In the genomic region with DNA sequence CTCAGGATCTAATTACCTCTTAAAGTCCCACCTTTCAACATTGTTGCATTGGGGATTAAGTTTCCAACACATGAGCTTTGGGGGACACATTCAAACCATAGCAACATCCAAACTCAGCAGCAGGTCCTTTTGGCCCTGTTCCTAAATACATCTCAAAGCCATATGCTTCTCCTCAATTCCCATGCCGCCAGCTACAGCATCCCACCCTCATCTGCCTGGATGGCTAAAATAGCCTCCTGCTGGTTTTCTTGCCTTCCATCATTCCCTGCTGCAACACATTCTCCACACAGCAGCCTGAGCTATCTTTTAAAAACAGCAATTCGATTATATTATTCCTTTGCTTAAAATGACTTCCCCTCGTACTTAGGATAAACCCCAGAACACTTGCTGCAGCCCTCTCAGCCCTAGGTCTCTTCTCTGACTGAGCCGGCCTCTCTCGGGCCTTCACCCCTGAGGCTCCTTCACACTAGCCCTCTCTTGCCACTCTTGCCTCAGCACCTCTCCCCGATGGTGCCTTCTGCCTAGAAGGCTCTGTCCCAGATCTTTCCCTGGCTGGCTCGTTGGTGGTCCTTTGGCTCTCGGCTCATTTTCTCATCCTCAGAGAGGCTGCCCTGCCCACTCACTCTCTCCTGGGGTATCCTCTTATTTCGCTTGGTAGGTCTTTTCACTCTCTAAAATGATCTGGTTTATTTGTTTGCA, we compare ENCODE assay signal across 16 cellular contexts. TPM values are rescaled to one million over a fixed set of nuclear protein-coding genes. Genes with fewer than 3 reads are reported as not detected.
DNase-seq lines count a peak whose midpoint lies in the region; ATAC-seq and TF ChIP-seq lines count a peak whose summit lies in the region.
"Had no signal": no experiment of that assay in that cellular context is flagged by ENCODE, and none has a peak within 500 bp of the region (broad histone marks: within the 10 kb centered on the region; RNA-seq: fewer than 3 reads in every experiment).

No MANE protein-coding gene starts in this region.

- no peaks in the 10 kb centered on the region for H3K27me3 ChIP-seq in lower lobe of right lung (ENCODE audit: low read depth)

- no peaks in the 10 kb centered on the region for H3K4me1 ChIP-seq in lower lobe of right lung

- H3K36me3 Mint-ChIP-seq in activated T-helper 17 cell treated with anti-CD3 and anti-CD28 coated beads, Interleukin-2, amount 50 U/mL, for 72 hours (ENCODE audit: low read depth): no peaks in the 10 kb centered on the region
- H3K36me3 Mint-ChIP-seq: CD4-positive, alpha-beta memory T cell had no signal

- no peak overlapping the region for H3K4me3 Mint-ChIP-seq in activated T-helper 17 cell treated with anti-CD3 and anti-CD28 coated beads, Interleukin-2, amount 50 U/mL, for 72 hours
- H3K4me3 Mint-ChIP-seq: B cell; CD4-positive, alpha-beta memory T cell; T-helper 17 cell had no signal

- no peak overlapping the region for H3K27ac Mint-ChIP-seq in activated T-helper 17 cell treated with anti-CD3 and anti-CD28 coated beads, Interleukin-2, amount 50 U/mL, for 72 hours
- H3K27ac Mint-ChIP-seq: B cell; CD4-positive, alpha-beta memory T cell; T-helper 17 cell had no signal

- intact Hi-C loops in lower lobe of right lung (cut with DNase I): no loop called here

- H3K4me3 ChIP-seq in lower lobe of right lung: no peak overlapping the region

- no peak overlapping the region for H3K27ac ChIP-seq in lower lobe of right lung

- no peak for TF ChIP-seq CTCF in lower lobe of right lung (IDR thresholded peaks at IDR 0.05)

- DNase-seq in NCI-H1092 (lab: John Stamatoyannopoulos, UW) (peak; percentile 40), NCI-H1694 (lab: John Stamatoyannopoulos, UW) (peak; percentile 93), NCI-H69 (lab: John Stamatoyannopoulos, UW) (peak; percentile 66), lower lobe of right lung (peak; percentile 14), erythroblast (lab: John Stamatoyannopoulos, UW) (no peak)
- DNase-seq in stimulated activated CD4-positive, alpha-beta T cell treated with anti-CD3 and anti-CD28 coated beads, Interleukin-15, amount 100 ng/mL, for 24 hours: no peak
- DNase-seq: CD4-positive, alpha-beta memory T cell; KG1; NCI-H1436; NCI-H526; SHP77 treated with DMSO at 0.1 percent for 48 hours; T-helper 17 cell had no signal

- no peaks in the 10 kb centered on the region for H3K4me1 Mint-ChIP-seq in activated T-helper 17 cell treated with anti-CD3 and anti-CD28 coated beads, Interleukin-2, amount 50 U/mL, for 72 hours
- H3K4me1 Mint-ChIP-seq: CD4-positive, alpha-beta memory T cell had no signal

- no peak for TF ChIP-seq POLR2A in erythroblast (IDR thresholded peaks at IDR 0.05; ENCODE audit: low read length)

- H3K9me3 Mint-ChIP-seq in activated T-helper 17 cell treated with anti-CD3 and anti-CD28 coated beads, Interleukin-2, amount 50 U/mL, for 72 hours: no peaks in the 10 kb centered on the region

- no peak for ATAC-seq in lower lobe of right lung
- ATAC-seq in activated T-helper 17 cell treated with anti-CD3 and anti-CD28 coated beads, Interleukin-2, amount 50 U/mL, for 72 hours (replicated peaks): no peak
- ATAC-seq: T-helper 17 cell had no signal

- H3K27me3 Mint-ChIP-seq in activated T-helper 17 cell treated with anti-CD3 and anti-CD28 coated beads, Interleukin-2, amount 50 U/mL, for 72 hours: peaks cover 12% of the 10 kb centered on the region

- no peaks in the 10 kb centered on the region for H3K36me3 ChIP-seq in lower lobe of right lung

- H3K9me3 ChIP-seq in lower lobe of right lung: no peaks in the 10 kb centered on the region

RNA-seq across cellular contexts. Expression of a gene that starts 16.5 kb away (rescaled TPM):
- not detected for total RNA-seq in lower lobe of right lung
- total RNA-seq in activated T-helper 17 cell treated with anti-CD3 and anti-CD28 coated beads, Interleukin-2, amount 50 U/mL, for 72 hours: not detected
- total RNA-seq: B cell; CD4-positive, alpha-beta memory T cell; H4; M059J; T-helper 17 cell had no signal

RNA-seq across cellular contexts. Expression of a gene that starts 27.4 kb away (rescaled TPM):
- 22.2 TPM for total RNA-seq in lower lobe of right lung
- not detected for total RNA-seq in activated T-helper 17 cell treated with anti-CD3 and anti-CD28 coated beads, Interleukin-2, amount 50 U/mL, for 72 hours
- total RNA-seq: H4, M059J, T-helper 17 cell had no signal

RNA-seq across cellular contexts. Expression of a gene that starts 31.6 kb away (rescaled TPM):
- total RNA-seq in lower lobe of right lung: 4.1 TPM
- total RNA-seq in activated T-helper 17 cell treated with anti-CD3 and anti-CD28 coated beads, Interleukin-2, amount 50 U/mL, for 72 hours: not detected
- total RNA-seq: B cell; CD4-positive, alpha-beta memory T cell had no signal

Comparison
In these comparisons a context has a peak if more than half of its experiments do, and no peak if none do; other contexts are left out.
1. DNase-seq: peak in NCI-H1092 (single experiment), NCI-H1694 (single experiment), NCI-H69 (single experiment) and lower lobe of right lung (single experiment); none in stimulated activated CD4-positive, alpha-beta T cell treated with anti-CD3 and anti-CD28 coated beads, Interleukin-15, amount 100 ng/mL, for 24 hours (single experiment) and erythroblast (0 of 2).
2. RNA of a gene that starts 27.4 kb away (total RNA-seq): 22.2 TPM in lower lobe of right lung (single experiment); not detected in activated T-helper 17 cell treated with anti-CD3 and anti-CD28 coated beads, Interleukin-2, amount 50 U/mL, for 72 hours; every median in the first group is over 10 times any median in the second.